ENCODE assay signal across 23 cellular contexts in genomic region chr6:342832-343179, GRCh38. TPM values are rescaled to one million over a fixed set of nuclear protein-coding genes. Genes with fewer than 3 reads are reported as not detected.
"Had no signal": no experiment of that assay in that cellular context is flagged by ENCODE, and none has a peak within 500 bp of the region (broad histone marks: within the 10 kb centered on the region; RNA-seq: fewer than 3 reads in every experiment).

No MANE protein-coding gene starts in this region.

- H3K27me3 Mint-ChIP-seq: naive B cell, type B pancreatic cell had no signal

- H3K9me3 ChIP-seq: heart left ventricle, neutrophil, suprapubic skin, thyroid gland, uterus had no signal

- H3K4me3 Mint-ChIP-seq: type B pancreatic cell had no signal

- ATAC-seq: esophagus mucosa, heart left ventricle, sciatic nerve had no signal

- H3K4me1 ChIP-seq: suprapubic skin, uterus had no signal

- H3K27ac Mint-ChIP-seq: naive B cell, type B pancreatic cell had no signal

- H3K27ac ChIP-seq: coronary artery, dorsolateral prefrontal cortex, heart left ventricle, neutrophil, suprapubic skin, thyroid gland, uterus had no signal

- H3K36me3 ChIP-seq: uterus had no signal

- H3K4me3 ChIP-seq: coronary artery, dorsolateral prefrontal cortex, heart left ventricle, suprapubic skin, thyroid gland, uterus had no signal

- H3K27me3 ChIP-seq: heart left ventricle, neutrophil, suprapubic skin, thyroid gland, uterus had no signal

- FAIRE-seq: endometrium, frontal cortex, islet of Langerhans had no signal

- DNase-seq: dorsolateral prefrontal cortex; effector CD8-positive, alpha-beta T cell; heart left ventricle; hippocampal formation; kidney glomerular epithelial cell; mesendoderm; naive B cell; stimulated activated CD4-positive, alpha-beta T cell treated with anti-CD3 and anti-CD28 coated beads, Interleukin-2, amount 100 ng/mL, for 24 hours; stimulated activated CD4-positive, alpha-beta T cell treated with anti-CD3 and anti-CD28 coated beads, Interleukin-4, amount 100 ng/mL, for 4 hours; stimulated activated naive CD4-positive, alpha-beta T cell treated with Interleukin-2 at 50 U/mL for 16 hours; thyroid gland; uterus had no signal

RNA-seq across cellular contexts. Expression of gene IRF4, which starts 48.7 kb away (rescaled TPM):
- total RNA-seq: frontal cortex, glomerular endothelial cell, lung microvascular endothelial cell had no signal
